13 cellular contexts compared by ENCODE assay signal in the genomic region with DNA sequence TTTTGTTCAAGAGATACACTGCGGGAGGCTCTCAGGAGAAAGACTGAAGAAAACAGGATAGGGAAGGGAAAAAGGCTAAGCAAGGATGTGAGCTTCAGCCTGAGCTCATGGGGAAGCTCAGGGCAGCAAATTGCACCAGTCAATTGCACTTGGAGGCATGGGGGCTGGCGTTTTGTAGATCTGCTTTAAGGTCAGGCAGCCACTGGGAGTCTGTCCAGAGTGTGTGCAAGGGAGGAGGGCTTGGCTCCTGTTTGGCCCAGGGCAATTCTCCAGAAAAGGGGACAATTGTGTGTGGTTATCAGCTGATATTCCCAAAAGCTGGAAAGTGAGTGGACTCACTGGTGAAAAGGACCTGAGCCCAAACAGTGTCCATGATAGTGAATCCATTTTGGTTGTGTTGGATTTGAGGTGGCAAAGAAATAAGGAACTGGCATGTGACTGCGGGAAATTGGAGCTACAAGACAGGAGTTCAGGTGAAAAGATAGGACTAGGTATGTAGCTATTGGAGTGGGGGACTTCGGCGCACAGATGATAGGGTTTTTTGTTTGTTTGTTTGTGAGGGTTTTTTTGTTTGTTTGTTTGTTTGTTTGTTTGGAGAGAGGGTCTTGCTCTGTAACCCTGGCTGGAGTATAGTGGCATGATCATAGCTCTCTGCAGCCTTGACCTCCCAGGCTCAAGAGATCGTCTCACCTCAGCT. TPM values are rescaled to one million over a fixed set of nuclear protein-coding genes. Genes with fewer than 3 reads are reported as not detected.
A peak's percentile ranks its signal among the peaks of the same experiment; 100 is the strongest.
DNase-seq lines count a peak whose midpoint lies in the region; ATAC-seq and TF ChIP-seq lines count a peak whose summit lies in the region.
"Had no signal": no experiment of that assay in that cellular context is flagged by ENCODE, and none has a peak within 500 bp of the region (broad histone marks: within the 10 kb centered on the region; RNA-seq: fewer than 3 reads in every experiment).

No MANE protein-coding gene starts in this region.

- DNase-seq in activated CD4-positive, alpha-beta T cell treated with anti-CD3 and anti-CD28 coated beads, Interleukin-2, amount 10 ng/mL, durations not matched to agents 24 days and 14 days: no peak
- no peak for DNase-seq in activated CD4-positive, alpha-beta T cell treated with anti-CD3 and anti-CD28 coated beads, Interleukin-2, amount 50 U/mL, for 1 hour
- DNase-seq in RPMI7951 (ENCODE audit: low read depth) (peak; percentile 63), endothelial cell (ENCODE audit: low spot score) (no peak), neural progenitor cell (ENCODE audit: low spot score) (no peak), T-cell (no peak), activated gamma-delta T cell treated with Interleukin-2 at 50 U/mL for 16 hours (no peak), inferior parietal cortex (ENCODE audit: extremely low spot score) (no peak)
- DNase-seq: glutamatergic neuron; HCEC 1CT; NCI-H2171; NK-92 treated with Interleukin-12 subunit alpha and Interleukin-12 subunit beta, amount 100 ng/mL, for 24 hours had no signal

- no peak overlapping the region for H3K4me2 ChIP-seq in neural progenitor cell

- H4K20me1 ChIP-seq in neural progenitor cell (ENCODE audit: low read depth): no peaks in the 10 kb centered on the region

- CTCF ChIA-PET in T-cell (lab: Charles Lee): interaction anchor here in 1 of 2 donors (0.6 kb wide), 1 partner anchor 799 kb away, joined by 3 read pairs; no protein-coding TSS in a partner anchor

- no peaks in the 10 kb centered on the region for H3K79me2 ChIP-seq in neural progenitor cell (ENCODE audit: low read depth)

- no peaks in the 10 kb centered on the region for H3K36me3 ChIP-seq in neural progenitor cell

- no peak overlapping the region for H3K27ac ChIP-seq in neural progenitor cell
- H3K27ac ChIP-seq: SK-N-MC had no signal

- peaks cover 2% of the 10 kb centered on the region for H3K27me3 Mint-ChIP-seq in activated CD4-positive, alpha-beta T cell treated with anti-CD3 and anti-CD28 coated beads, Interleukin-2, amount 10 ng/mL, durations not matched to agents 24 days and 14 days
- H3K27me3 Mint-ChIP-seq in endothelial cell (ENCODE audit: unreplicated experiment): peaks cover 10% of the 10 kb centered on the region
- H3K27me3 Mint-ChIP-seq in neural progenitor cell (ENCODE audit: insufficient read depth, low read depth): peaks cover 4% of the 10 kb centered on the region
- peaks cover 0 to 3% of the 10 kb centered on the region in 2 donors for H3K27me3 Mint-ChIP-seq in T-cell

- no peak overlapping the region for H3K9ac ChIP-seq in neural progenitor cell

- H2AFZ ChIP-seq in neural progenitor cell (replicated peaks): no peak overlapping the region

- ATAC-seq in T-cell (replicated peaks in 1 of 4): no peak

- H3F3A ChIP-seq in neural progenitor cell (ENCODE audit: low read depth): peaks cover 18% of the 10 kb centered on the region

- TF ChIP-seq CTCF in endothelial cell (IDR thresholded peaks at IDR 0.05; ENCODE audit: unreplicated experiment) (no peak), neural progenitor cell (IDR thresholded peaks at IDR 0.05) (no peak)

- POLR2A ChIA-PET in T-cell (lab: Charles Lee): no interaction called here

- H3K4me3 ChIP-seq in neural progenitor cell: no peak overlapping the region
- H3K4me3 ChIP-seq: SK-N-MC had no signal

- peak overlapping the region; percentile 6 for H3K4me3 Mint-ChIP-seq in activated CD4-positive, alpha-beta T cell treated with anti-CD3 and anti-CD28 coated beads, Interleukin-2, amount 10 ng/mL, durations not matched to agents 24 days and 14 days
- peak overlapping the region; percentile 54 for H3K4me3 Mint-ChIP-seq in endothelial cell (ENCODE audit: unreplicated experiment)
- H3K4me3 Mint-ChIP-seq in neural progenitor cell: peak overlapping the region; percentile 10
- H3K4me3 Mint-ChIP-seq in T-cell: no peak overlapping the region

- peaks cover 69% of the 10 kb centered on the region for H3K4me1 Mint-ChIP-seq in activated CD4-positive, alpha-beta T cell treated with anti-CD3 and anti-CD28 coated beads, Interleukin-2, amount 10 ng/mL, durations not matched to agents 24 days and 14 days
- H3K4me1 Mint-ChIP-seq in endothelial cell (ENCODE audit: unreplicated experiment) (peaks cover 48% of the 10 kb centered on the region), neural progenitor cell (peaks cover 74% of the 10 kb centered on the region), T-cell (peaks cover 61 to 68% (median 63%) of the 10 kb centered on the region in 3 donors)

- H3K9me3 ChIP-seq in neural progenitor cell (ENCODE audit: low read depth): no peaks in the 10 kb centered on the region

- peak overlapping the region; percentile 97 for H3K27ac Mint-ChIP-seq in activated CD4-positive, alpha-beta T cell treated with anti-CD3 and anti-CD28 coated beads, Interleukin-2, amount 10 ng/mL, durations not matched to agents 24 days and 14 days
- H3K27ac Mint-ChIP-seq in endothelial cell (ENCODE audit: unreplicated experiment) (peak overlapping the region; percentile 71), neural progenitor cell (peak overlapping the region; percentile 46), T-cell (peak overlapping the region in 1 of 2 donors; percentile 56)

- intact Hi-C loops in activated CD4-positive, alpha-beta T cell treated with anti-CD3 and anti-CD28 coated beads, Interleukin-2, amount 10 ng/mL, durations not matched to agents 24 days and 14 days (cut with micrococcal nuclease): no loop called here

- peaks cover 37% of the 10 kb centered on the region for H3K4me1 ChIP-seq in neural progenitor cell

- no peaks in the 10 kb centered on the region for H3K27me3 ChIP-seq in neural progenitor cell

- peaks cover 8% of the 10 kb centered on the region for H3K9me3 Mint-ChIP-seq in activated CD4-positive, alpha-beta T cell treated with anti-CD3 and anti-CD28 coated beads, Interleukin-2, amount 10 ng/mL, durations not matched to agents 24 days and 14 days
- H3K9me3 Mint-ChIP-seq in endothelial cell (ENCODE audit: unreplicated experiment) (no peaks in the 10 kb centered on the region), neural progenitor cell (no peaks in the 10 kb centered on the region), T-cell (no peaks in the 10 kb centered on the region)

- peaks cover 10% of the 10 kb centered on the region for H3K36me3 Mint-ChIP-seq in activated CD4-positive, alpha-beta T cell treated with anti-CD3 and anti-CD28 coated beads, Interleukin-2, amount 10 ng/mL, durations not matched to agents 24 days and 14 days (ENCODE audit: low read depth)
- no peaks in the 10 kb centered on the region for H3K36me3 Mint-ChIP-seq in endothelial cell (ENCODE audit: low read depth, unreplicated experiment)
- no peaks in the 10 kb centered on the region for H3K36me3 Mint-ChIP-seq in neural progenitor cell
- H3K36me3 Mint-ChIP-seq in T-cell: no peaks in the 10 kb centered on the region

RNA-seq across cellular contexts. Expression of a gene that starts 22.3 kb away (rescaled TPM):
- total RNA-seq in activated CD4-positive, alpha-beta T cell treated with anti-CD3 and anti-CD28 coated beads, Interleukin-2, amount 10 ng/mL, durations not matched to agents 24 days and 14 days: 512 and 516 TPM in 2 replicates
- 377 and 410 TPM in 2 replicates for total RNA-seq in RPMI7951 (2014; rRNA removed; shearing (Covaris generic))
- 4.8 TPM for total RNA-seq in endothelial cell (ENCODE audit: unreplicated experiment)
- total RNA-seq in neural progenitor cell (ENCODE audit: low replicate concordance): 2.0 and 7.1 TPM in 2 replicates
- total RNA-seq in T-cell: 10 to 100 TPM in 4 of 5 donors, 1 to 10 TPM in 1; 8.9 to 30.8 (median 12.4) TPM

RNA-seq across cellular contexts. Expression of a gene that starts 24.1 kb away (rescaled TPM):
- 239 and 260 TPM in 2 replicates for total RNA-seq in activated CD4-positive, alpha-beta T cell treated with anti-CD3 and anti-CD28 coated beads, Interleukin-2, amount 10 ng/mL, durations not matched to agents 24 days and 14 days
- 108 and 118 TPM in 2 replicates for total RNA-seq in RPMI7951 (2014; rRNA removed; shearing (Covaris generic))
- total RNA-seq in endothelial cell (ENCODE audit: unreplicated experiment): 136 TPM
- 80.3 and 96.9 TPM in 2 replicates for total RNA-seq in neural progenitor cell (ENCODE audit: low replicate concordance)
- total RNA-seq in T-cell: 100 to 1,000 TPM in 1 of 5 donors, 10 to 100 TPM in 4; 62.2 to 109 (median 74.2) TPM

RNA-seq across cellular contexts. Expression of a gene that starts 46.5 kb away (rescaled TPM):
- total RNA-seq in activated CD4-positive, alpha-beta T cell treated with anti-CD3 and anti-CD28 coated beads, Interleukin-2, amount 10 ng/mL, durations not matched to agents 24 days and 14 days: 1,084 and 1,089 TPM in 2 replicates
- 1,269 and 1,837 TPM in 2 replicates for total RNA-seq in RPMI7951 (2014; rRNA removed; shearing (Covaris generic))
- total RNA-seq in endothelial cell (ENCODE audit: unreplicated experiment) (1,094 TPM), neural progenitor cell (ENCODE audit: low replicate concordance) (1,479 and 2,270 TPM in 2 replicates), T-cell (100 to 1,000 TPM; 108 to 246 (median 202) TPM)

RNA-seq across cellular contexts. Expression of a gene that starts 49.5 kb away (rescaled TPM):
- 93.9 and 97.2 TPM in 2 replicates for total RNA-seq in activated CD4-positive, alpha-beta T cell treated with anti-CD3 and anti-CD28 coated beads, Interleukin-2, amount 10 ng/mL, durations not matched to agents 24 days and 14 days
- 6.4 and 13.6 TPM in 2 replicates for total RNA-seq in RPMI7951 (2014; rRNA removed; shearing (Covaris generic))
- total RNA-seq in endothelial cell (ENCODE audit: unreplicated experiment) (51.7 TPM), neural progenitor cell (ENCODE audit: low replicate concordance) (22.6 and 29.5 TPM in 2 replicates), T-cell (10 to 100 TPM; 42.3 to 69.7 (median 53.4) TPM)

Comparison
In these comparisons a context has a peak if more than half of its experiments do, and no peak if none do; other contexts are left out.
1. H3K4me3 Mint-ChIP-seq: peak in activated CD4-positive, alpha-beta T cell treated with anti-CD3 and anti-CD28 coated beads, Interleukin-2, amount 10 ng/mL, durations not matched to agents 24 days and 14 days (single experiment), endothelial cell (single experiment) and neural progenitor cell (single experiment); none in T-cell (0 of 3).
2. RNA of a gene that starts 22.3 kb away (total RNA-seq): 512 to 516 TPM in activated CD4-positive, alpha-beta T cell treated with anti-CD3 and anti-CD28 coated beads, Interleukin-2, amount 10 ng/mL, durations not matched to agents 24 days and 14 days and 377 to 410 TPM in RPMI7951; 8.9 to 30.8 TPM in T-cell, 4.8 TPM in endothelial cell (single experiment) and 2.0 to 7.1 TPM in neural progenitor cell; every median in the first group is over 10 times any median in the second.